In genomic region chr3:132730891-132731580, GRCh38 we compare ENCODE assay signal across 8 cellular contexts. TPM values are rescaled to one million over a fixed set of nuclear protein-coding genes. Genes with fewer than 3 reads are reported as not detected.
A peak's percentile ranks its signal among the peaks of the same experiment; 100 is the strongest.
DNase-seq lines count a peak whose midpoint lies in the region; ATAC-seq and TF ChIP-seq lines count a peak whose summit lies in the region.

No MANE protein-coding gene starts in this region.

- H3K36me3 ChIP-seq in SK-N-MC (ENCODE audit: insufficient read depth, low read length): no peaks in the 10 kb centered on the region

- H3K4me3 ChIP-seq in SK-N-MC (no peak overlapping the region), fibroblast of the aortic adventitia (ENCODE audit: low read depth, low read length) (no peak overlapping the region), retinal pigment epithelial cell (ENCODE audit: low read length) (no peak overlapping the region)

- no peak overlapping the region for H3K27ac ChIP-seq in SK-N-MC

- no peaks in the 10 kb centered on the region for H3K9me3 ChIP-seq in SK-N-MC (ENCODE audit: low read depth, low read length)

- ATAC-seq in HG03442 (IDR thresholded peaks at IDR 0.05; ENCODE audit: unreplicated experiment) (no peak), GM21381 (IDR thresholded peaks at IDR 0.05; ENCODE audit: unreplicated experiment) (no peak)

- peak; percentile 18 for DNase-seq in GM10266 (ENCODE audit: extremely low spot score)
- peak; percentile 71 for DNase-seq in NAMALWA (ENCODE audit: low spot score)
- peak; percentile 37 for DNase-seq in SK-N-MC (ENCODE audit: low read depth, low spot score)
- DNase-seq in fibroblast of the aortic adventitia (ENCODE audit: low read depth): peak; percentile 71
- DNase-seq in retinal pigment epithelial cell (ENCODE audit: low read depth): no peak
- DNase-seq in OCI-M2 (lab: John Stamatoyannopoulos, UW; ENCODE audit: unreplicated experiment): no peak

- H3K9ac ChIP-seq in SK-N-MC (ENCODE audit: insufficient read length): no peak overlapping the region

- peak; percentile 38 for TF ChIP-seq CTCF in GM10266 (IDR thresholded peaks at IDR 0.05; ENCODE audit: control insufficient read depth, insufficient read depth, low read depth, missing control alignments)
- peak; percentile 45 for TF ChIP-seq CTCF in fibroblast of the aortic adventitia (IDR thresholded peaks at IDR 0.05; ENCODE audit: insufficient read depth, low read length)
- peak; percentile 49 for TF ChIP-seq CTCF in retinal pigment epithelial cell (conservative IDR thresholded peaks at IDR 0.05; ENCODE audit: low read depth, low read length)

RNA-seq across cellular contexts. Expression of gene NPHP3, which starts 8.8 kb away (rescaled TPM):
- 33.2 and 48.9 TPM in 2 replicates for total RNA-seq in fibroblast of the aortic adventitia (ENCODE audit: low replicate concordance)

Comparison
In these comparisons a context has a peak if more than half of its experiments do, and no peak if none do; other contexts are left out.
1. DNase-seq: peak in GM10266 (single experiment), NAMALWA (single experiment), SK-N-MC (single experiment) and fibroblast of the aortic adventitia (single experiment); none in retinal pigment epithelial cell (single experiment) and OCI-M2 (single experiment).
2. Peak in every context shown above with its lines, with median percentiles within 50 percentile points of each other: CTCF ChIP-seq.